Comparison of ENCODE assay signal across 8 cellular contexts in the genomic region with DNA sequence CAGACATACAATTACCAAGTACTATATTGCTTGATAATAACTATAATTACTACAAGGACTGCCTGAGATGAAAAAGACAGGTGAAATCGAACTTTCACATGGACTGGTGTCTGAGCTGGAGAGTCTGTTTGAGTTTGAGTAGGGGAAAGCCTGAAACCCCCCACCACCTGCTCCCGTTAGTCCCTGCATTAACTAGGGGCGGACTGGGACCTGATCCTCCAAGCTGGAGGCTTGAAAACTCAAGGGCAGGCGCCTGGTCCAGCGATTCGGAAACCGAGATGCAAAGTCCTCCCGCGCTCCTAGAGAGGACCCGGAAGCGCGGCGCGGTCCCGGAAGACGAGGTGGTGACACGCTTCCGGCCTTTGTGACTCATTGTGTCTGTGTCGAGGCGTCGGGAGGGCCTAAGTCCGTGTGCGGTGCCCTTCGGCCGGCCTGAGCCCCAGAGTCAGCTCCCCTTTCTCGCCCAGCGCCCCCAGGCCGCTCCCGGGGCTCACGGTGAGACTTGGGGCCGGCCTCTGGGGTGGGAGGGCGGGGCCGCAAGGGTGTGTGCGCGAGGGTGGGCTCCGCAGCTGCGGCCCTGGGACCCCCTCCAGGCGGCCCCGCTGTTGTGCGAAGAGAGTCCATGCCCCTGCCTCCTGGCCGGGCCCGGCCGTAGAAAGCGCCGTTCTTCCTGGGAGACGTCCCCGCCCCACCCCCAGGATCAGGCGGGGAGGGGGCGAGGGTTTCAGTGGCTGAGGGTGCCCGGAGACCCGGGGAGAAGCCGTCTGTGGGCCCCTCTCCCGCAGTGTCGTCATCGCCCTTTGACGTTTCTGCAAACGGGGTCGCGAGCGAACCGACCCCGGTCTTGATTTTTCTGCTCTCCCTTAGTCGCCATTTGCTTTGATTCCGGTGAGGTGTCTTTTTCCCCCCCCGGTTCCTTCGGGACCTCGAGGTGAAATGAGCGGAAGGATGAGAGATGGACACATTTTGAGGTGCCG. TPM values are rescaled to one million over a fixed set of nuclear protein-coding genes. Genes with fewer than 3 reads are reported as not detected.
DNase-seq lines count a peak whose midpoint lies in the region; ATAC-seq and TF ChIP-seq lines count a peak whose summit lies in the region.

ZKSCAN1 (plus strand) TSS at position 365 of the 977 bp plus-strand sequence. CDS start 7,911 bp downstream, outside the sequence.

- H3K4me3 Mint-ChIP-seq in brain, result peak within 1 kb of the TSS; percentile 88 to 98 (median 96)

- H3K36me3 ChIP-seq in iPS DF 6.9 (ENCODE audit: control insufficient read depth, insufficient read depth, low read length) (no peaks in the 10 kb centered on the region), gastrocnemius medialis (peaks cover 0 to 7% of the 10 kb centered on the region in 2 donors)

- peaks cover 25% of the 10 kb centered on the region for H3K36me3 Mint-ChIP-seq in brain

- ATAC-seq in GM18520 (IDR thresholded peaks at IDR 0.05; ENCODE audit: unreplicated experiment) (peak; percentile 93), HG03064 (IDR thresholded peaks at IDR 0.05; ENCODE audit: low read depth, unreplicated experiment) (peak; percentile 95), gastrocnemius medialis (peak; percentile 97)

- DNase-seq in A172 (ENCODE audit: low spot score) (peak; percentile 89), NCI-H2107 (lab: John Stamatoyannopoulos, UW) (peak; percentile 91), UCSD-AML1 (lab: John Stamatoyannopoulos, UW; ENCODE audit: unreplicated experiment) (peak; percentile 79), iPS DF 6.9 (ENCODE audit: low read depth, low spot score) (peak; percentile 73), gastrocnemius medialis (peak; percentile 79 to 84)

- peak; percentile 85 to 87 for TF ChIP-seq POLR2A in gastrocnemius medialis (IDR thresholded peaks at IDR 0.05)

- H3K4me1 ChIP-seq in iPS DF 6.9 (ENCODE audit: control insufficient read depth, insufficient read depth, low read length) (no peaks in the 10 kb centered on the region), gastrocnemius medialis (peaks cover 15 to 22% of the 10 kb centered on the region in 2 donors)

- TF ChIP-seq CTCF in brain (conservative IDR thresholded peaks at IDR 0.05) (no peak), gastrocnemius medialis (IDR thresholded peaks at IDR 0.05 in 4 of 5, conservative IDR thresholded peaks at IDR 0.05 in 1 of 5) (no peak)

- no CpG with 5 or more reads among the region's 69 CpGs for WGBS in iPS DF 6.9 (ENCODE audit: insufficient coverage, insufficient read length)

- H3K27me3 Mint-ChIP-seq in brain, result peaks cover 20% of the 10 kb centered on the region

- H3K9me3 ChIP-seq in iPS DF 6.9 (ENCODE audit: control insufficient read depth, insufficient read depth, low read length) (no peaks in the 10 kb centered on the region), gastrocnemius medialis (no peaks in the 10 kb centered on the region)

- peak within 1 kb of the TSS; percentile 93 to 100 (median 98) for H3K27ac Mint-ChIP-seq in brain

- intact Hi-C loops in gastrocnemius medialis (cut with DNase I; ENCODE audit: low total_unique reads), result loop anchor here (1.0 to 10.0 kb wide), 3 partner anchors 34 to 109 kb away; partner anchors contain the start of genes MBLAC1, ZNF3 and ZSCAN21

- H3K4me3 ChIP-seq in iPS DF 6.9 (ENCODE audit: low read length) (peak within 1 kb of the TSS; percentile 78), gastrocnemius medialis (peak within 1 kb of the TSS; percentile 64 to 99 (median 94))

- H3K4me1 Mint-ChIP-seq in brain, result peaks cover 50% of the 10 kb centered on the region

- H3K27me3 ChIP-seq in iPS DF 6.9 (ENCODE audit: control insufficient read depth, insufficient read depth, low read length), result no peaks in the 10 kb centered on the region
- H3K27me3 ChIP-seq in gastrocnemius medialis, result no peaks in the 10 kb centered on the region

- no peaks in the 10 kb centered on the region for H3K9me3 Mint-ChIP-seq in brain

- H3K27ac ChIP-seq in iPS DF 6.9 (ENCODE audit: low read length) (no peak within 1 kb of the TSS), gastrocnemius medialis (peak within 1 kb of the TSS; percentile 92 to 99 (median 98))

- in situ Hi-C loops in gastrocnemius medialis (cut with MboI; ENCODE audit: low sequenced_read_pairs in 4 of 4), result no loop called here

RNA-seq across cellular contexts. Expression of gene ZKSCAN1, which starts in this region (rescaled TPM):
- total RNA-seq in A172 (2014; rRNA removed; shearing (Covaris generic)), result 11.5 and 15.5 TPM in 2 replicates
- polyA plus RNA-seq in brain (ENCODE audit: insufficient read depth, low read depth, low replicate concordance), result 16.3 TPM
- total RNA-seq in gastrocnemius medialis, result 10 to 100 TPM; 15.0 to 17.7 (median 15.5) TPM
